In genomic region chr3:64815691-64816225, GRCh38 we compare ENCODE assay signal across 21 cellular contexts.
A peak's percentile ranks its signal among the peaks of the same experiment; 100 is the strongest.
DNase-seq lines count a peak whose midpoint lies in the region; ATAC-seq and TF ChIP-seq lines count a peak whose summit lies in the region.
"Had no signal": no experiment of that assay in that cellular context is flagged by ENCODE, and none has a peak within 500 bp of the region (broad histone marks: within the 10 kb centered on the region; RNA-seq: fewer than 3 reads in every experiment).

No MANE protein-coding gene starts in this region.

- intact Hi-C loops in Right ventricle myocardium superior (cut with DNase I) (no loop called here), vagina (cut with DNase I) (no loop called here), natural killer cell (cut with micrococcal nuclease) (no loop called here), PC-9 (cut with micrococcal nuclease; ENCODE audit: unreplicated experiment) (no loop called here)

- H3F3A ChIP-seq in PC-9 (ENCODE audit: insufficient read depth, low read depth): no peaks in the 10 kb centered on the region

- 43 to 65% methylated on average over 4 to 5 of the region's 6 CpGs for WGBS in gastroesophageal sphincter (ENCODE audit: low coverage in 1 of 2), 2 donors

- BruUV-seq in PC-9 (replicated peaks; lab: Mats Ljungman, UMichigan): no TSS peak

- no peaks in the 10 kb centered on the region for H3K9me2 ChIP-seq in PC-9 (ENCODE audit: insufficient read depth)

- no peaks in the 10 kb centered on the region for H3K27me3 Mint-ChIP-seq in natural killer cell (ENCODE audit: low read depth in 2 of 2)
- H3K27me3 Mint-ChIP-seq: activated naive CD8-positive, alpha-beta T cell treated with anti-CD3 and anti-CD28 coated beads, Interleukin-2, amount 50 U/mL, for 24 hours; CD4-positive, alpha-beta T cell had no signal

- H3K9me3 ChIP-seq in right atrium auricular region: no peaks in the 10 kb centered on the region
- H3K9me3 ChIP-seq in gastroesophageal sphincter: no peaks in the 10 kb centered on the region
- H3K9me3 ChIP-seq in neutrophil: no peaks in the 10 kb centered on the region
- no peaks in the 10 kb centered on the region for H3K9me3 ChIP-seq in vagina
- H3K9me3 ChIP-seq in PC-9 (ENCODE audit: insufficient read depth, low read depth): no peaks in the 10 kb centered on the region
- H3K9me3 ChIP-seq: A549, HAP-1, MG63 had no signal

- DNase-seq in Right ventricle myocardium superior: no peak
- no peak for DNase-seq in right atrium auricular region (ENCODE audit: low spot score)
- DNase-seq in vagina (ENCODE audit: extremely low spot score in 2 of 2): no peak
- DNase-seq in activated naive CD4-positive, alpha-beta T cell treated with anti-CD3 and anti-CD28 coated beads, Interleukin-2, amount 50 U/mL, for 16 hours: no peak
- no peak for DNase-seq in natural killer cell
- DNase-seq in PC-9: no peak
- DNase-seq: activated CD8-positive, alpha-beta T cell treated with anti-CD3 and anti-CD28 coated beads for 36 hours; activated naive CD8-positive, alpha-beta T cell treated with anti-CD3 and anti-CD28 coated beads, Interleukin-2, amount 50 U/mL, for 24 hours; CD4-positive, alpha-beta T cell; cerebellar nuclear complex; foreskin melanocyte; MG63; NCI-H2029 treated with DMSO at 0.1 percent for 48 hours; NCI-H524 treated with DMSO at 0.1 percent for 48 hours; nucleus accumbens; OCI-M1 had no signal

- H3K27ac ChIP-seq in right atrium auricular region (peak overlapping the region in 1 of 2 donors; percentile 8), gastroesophageal sphincter (peak overlapping the region in 2 of 4 donors; percentile 59 to 63), neutrophil (peak overlapping the region; percentile 72), vagina (peak overlapping the region; percentile 4), PC-9 (no peak overlapping the region)
- H3K27ac ChIP-seq: A549, SK-N-MC had no signal

- H3K79me2 ChIP-seq in PC-9 (ENCODE audit: low read depth): no peaks in the 10 kb centered on the region

- no peak overlapping the region for H3K4me3 Mint-ChIP-seq in natural killer cell
- H3K4me3 Mint-ChIP-seq: activated CD8-positive, alpha-beta T cell treated with anti-CD3 and anti-CD28 coated beads for 36 hours; activated naive CD8-positive, alpha-beta T cell treated with anti-CD3 and anti-CD28 coated beads, Interleukin-2, amount 50 U/mL, for 24 hours; CD4-positive, alpha-beta T cell had no signal

- H3K4me3 ChIP-seq in right atrium auricular region (no peak overlapping the region), gastroesophageal sphincter (no peak overlapping the region), neutrophil (ENCODE audit: low read depth in 1 of 2, low read length in 1 of 2) (peak overlapping the region in 1 of 2 experiments; percentile 1), vagina (no peak overlapping the region), PC-9 (no peak overlapping the region)
- H3K4me3 ChIP-seq: A549, HAP-1, MG63, SK-N-MC had no signal

- TF ChIP-seq POLR2A in gastroesophageal sphincter (IDR thresholded peaks at IDR 0.05) (no peak), vagina (IDR thresholded peaks at IDR 0.05) (no peak)

- no peak overlapping the region for H2AFZ ChIP-seq in PC-9

- no peak for TF ChIP-seq EP300 in gastroesophageal sphincter (IDR thresholded peaks at IDR 0.05)

- no peaks in the 10 kb centered on the region for H3K27me3 ChIP-seq in right atrium auricular region
- H3K27me3 ChIP-seq in gastroesophageal sphincter: no peaks in the 10 kb centered on the region
- no peaks in the 10 kb centered on the region for H3K27me3 ChIP-seq in neutrophil
- H3K27me3 ChIP-seq in vagina: no peaks in the 10 kb centered on the region
- H3K27me3 ChIP-seq in PC-9 (ENCODE audit: insufficient read depth, low read depth): no peaks in the 10 kb centered on the region
- H3K27me3 ChIP-seq: MG63 had no signal

- H3K36me3 Mint-ChIP-seq in natural killer cell: no peaks in the 10 kb centered on the region

- no peaks in the 10 kb centered on the region for H4K20me1 ChIP-seq in PC-9 (ENCODE audit: insufficient read depth)

- TF ChIP-seq CTCF in right atrium auricular region (IDR thresholded peaks at IDR 0.05): no peak
- TF ChIP-seq CTCF in gastroesophageal sphincter (IDR thresholded peaks at IDR 0.05): no peak
- no peak for TF ChIP-seq CTCF in neutrophil (IDR thresholded peaks at IDR 0.05)
- TF ChIP-seq CTCF in vagina (IDR thresholded peaks at IDR 0.05): no peak
- TF ChIP-seq CTCF in natural killer cell (IDR thresholded peaks at IDR 0.05): no peak
- TF ChIP-seq CTCF in PC-9 (conservative IDR thresholded peaks at IDR 0.05): no peak

- H3K27ac Mint-ChIP-seq in natural killer cell: no peak overlapping the region
- H3K27ac Mint-ChIP-seq: activated CD8-positive, alpha-beta T cell treated with anti-CD3 and anti-CD28 coated beads for 36 hours; activated naive CD8-positive, alpha-beta T cell treated with anti-CD3 and anti-CD28 coated beads, Interleukin-2, amount 50 U/mL, for 24 hours; CD4-positive, alpha-beta T cell had no signal

- POLR2A ChIA-PET in PC-9 (lab: Charles Lee; ENCODE audit: unreplicated experiment): no interaction called here

- no peak overlapping the region for H3K4me2 ChIP-seq in PC-9
- H3K4me2 ChIP-seq: A549 had no signal

- peaks cover 5 to 15% of the 10 kb centered on the region in 2 donors for H3K9me3 Mint-ChIP-seq in natural killer cell

- peak; percentile 41 for ATAC-seq in Right ventricle myocardium superior (ENCODE audit: poor library complexity)
- peak; percentile 44 for ATAC-seq in gastroesophageal sphincter
- ATAC-seq in natural killer cell: no peak
- ATAC-seq: A549; activated CD8-positive, alpha-beta T cell treated with anti-CD3 and anti-CD28 coated beads for 36 hours; activated naive CD8-positive, alpha-beta T cell treated with anti-CD3 and anti-CD28 coated beads, Interleukin-2, amount 50 U/mL, for 24 hours had no signal

- peaks cover 0 to 28% of the 10 kb centered on the region in 2 donors for H3K4me1 ChIP-seq in right atrium auricular region
- H3K4me1 ChIP-seq in gastroesophageal sphincter: peaks cover 9 to 33% (median 17%) of the 10 kb centered on the region in 3 donors
- H3K4me1 ChIP-seq in neutrophil (ENCODE audit: control insufficient read depth in 1 of 2, insufficient read depth in 1 of 2, low read depth in 1 of 2, low read length in 1 of 2): peaks cover 9 to 37% of the 10 kb centered on the region in 2 experiments
- H3K4me1 ChIP-seq in vagina: peaks cover 26% of the 10 kb centered on the region
- no peaks in the 10 kb centered on the region for H3K4me1 ChIP-seq in PC-9 (replicated peaks; ENCODE audit: insufficient read depth)
- H3K4me1 ChIP-seq: A549, HAP-1 had no signal

- H3K36me3 ChIP-seq in right atrium auricular region: no peaks in the 10 kb centered on the region
- H3K36me3 ChIP-seq in gastroesophageal sphincter: peaks cover 0 to 16% of the 10 kb centered on the region in 2 donors
- no peaks in the 10 kb centered on the region for H3K36me3 ChIP-seq in neutrophil
- H3K36me3 ChIP-seq in vagina: no peaks in the 10 kb centered on the region
- H3K36me3 ChIP-seq in PC-9 (ENCODE audit: low read depth): no peaks in the 10 kb centered on the region
- H3K36me3 ChIP-seq: HAP-1, MG63 had no signal

- H3K4me1 Mint-ChIP-seq in natural killer cell: no peaks in the 10 kb centered on the region
- H3K4me1 Mint-ChIP-seq: activated naive CD8-positive, alpha-beta T cell treated with anti-CD3 and anti-CD28 coated beads, Interleukin-2, amount 50 U/mL, for 24 hours had no signal

- CTCF ChIA-PET in PC-9 (lab: Charles Lee): no interaction called here

Comparison
In these comparisons a context has a peak if more than half of its experiments do, and no peak if none do; other contexts are left out.
1. ATAC-seq: peak in Right ventricle myocardium superior (single experiment) and gastroesophageal sphincter (single experiment); none in natural killer cell (0 of 3).